34 cellular contexts compared by ENCODE assay signal in genomic region chr1:29864431-29865022, GRCh38.
"Had no signal": no experiment of that assay in that cellular context is flagged by ENCODE, and none has a peak within 500 bp of the region (broad histone marks: within the 10 kb centered on the region; RNA-seq: fewer than 3 reads in every experiment).

No MANE protein-coding gene starts in this region.

- H3K36me3 Mint-ChIP-seq: activated CD4-positive, alpha-beta memory T cell treated with anti-CD3 and anti-CD28 coated beads for 36 hours; brain; natural killer cell had no signal

- H3K27me3 ChIP-seq: adrenal gland, gastrocnemius medialis, neutrophil, ovary, thyroid gland, upper lobe of left lung had no signal

- H3K9me3 ChIP-seq: adrenal gland, neutrophil, thyroid gland had no signal

- H3K4me3 Mint-ChIP-seq: activated CD4-positive, alpha-beta memory T cell treated with anti-CD3 and anti-CD28 coated beads for 36 hours; activated naive CD4-positive, alpha-beta T cell treated with anti-CD3 and anti-CD28 coated beads for 36 hours; activated naive CD8-positive, alpha-beta T cell treated with anti-CD3 and anti-CD28 coated beads for 36 hours; activated T-helper 1 cell treated with anti-CD3 and anti-CD28 coated beads, Interleukin-12 subunit alpha, Interleukin-12 subunit beta, Interleukin-2, Interleukin-4 antibody, amounts not matched to agents 30 ng/mL and 10 ng/mL and 1 ng/mL, durations not matched to agents 14 hours and 24 hours and 36 hours; brain; effector memory CD8-positive, alpha-beta T cell; natural killer cell; stimulated activated memory B cell treated with anti-CD40 and anti-IgM and Interleukin-4, amounts not matched to agents 10 μg/mL and 1 μg/mL and 100 μg/mL, for 72 hours; stimulated activated naive CD8-positive, alpha-beta T cell treated with anti-CD3 and anti-CD28 coated beads, Interleukin-15, amount 100 ng/mL, for 72 hours; T-helper 2 cell treated with Interferon-gamma antibody and Interleukin-4, amounts not matched to agents 5 μg/mL and 100 μg/mL, for 36 hours had no signal

- H3K4me3 ChIP-seq: adrenal gland, gastrocnemius medialis, left lung, lower lobe of right lung, ovary, psoas muscle, smooth muscle cell, thyroid gland, upper lobe of left lung had no signal

- H3K4me1 ChIP-seq: adrenal gland, gastrocnemius medialis, left lung, lower lobe of right lung, psoas muscle, thyroid gland, upper lobe of left lung had no signal

- H3K4me2 ChIP-seq: smooth muscle cell had no signal

- H3K4me1 Mint-ChIP-seq: activated naive CD8-positive, alpha-beta T cell treated with anti-CD3 and anti-CD28 coated beads for 36 hours; brain; natural killer cell; stimulated activated memory B cell treated with anti-CD40 and anti-IgM and Interleukin-4, amounts not matched to agents 10 μg/mL and 1 μg/mL and 100 μg/mL, for 72 hours; stimulated activated naive CD8-positive, alpha-beta T cell treated with anti-CD3 and anti-CD28 coated beads, Interleukin-15, amount 100 ng/mL, for 72 hours had no signal

- H3K36me3 ChIP-seq: adrenal gland, gastrocnemius medialis, left lung, lower lobe of right lung, neutrophil, ovary, thyroid gland, upper lobe of left lung had no signal

- DNase-seq: activated CD4-positive, alpha-beta memory T cell treated with anti-CD3 and anti-CD28 coated beads for 36 hours; activated CD4-positive, alpha-beta T cell treated with anti-CD3 and anti-CD28 coated beads for 4 hours; activated CD8-positive, alpha-beta memory T cell treated with anti-CD3 and anti-CD28 coated beads, Interleukin-2, amount 50 U/mL, for 4 hours; activated effector memory CD4-positive, alpha-beta T cell treated with anti-CD3 and anti-CD28 coated beads, Interleukin-2, amount 50 U/mL, for 16 hours; activated naive CD4-positive, alpha-beta T cell treated with anti-CD3 and anti-CD28 coated beads for 36 hours; activated naive CD8-positive, alpha-beta T cell treated with anti-CD3 and anti-CD28 coated beads for 36 hours; activated T-cell treated with anti-CD3 and anti-CD28 coated beads, Interleukin-2, amount 50 U/mL, for 1 hour; adrenal gland; aorta; caudate nucleus; cortex of kidney; effector memory CD8-positive, alpha-beta T cell; erythroblast; gastrocnemius medialis; glutamatergic neuron; left lung; lower lobe of right lung; mesenchymal stem cell; natural killer cell; ovary; psoas muscle; stimulated activated CD4-positive, alpha-beta T cell treated with anti-CD3 and anti-CD28 coated beads, Interleukin-1b, Interleukin-23, amount 100 ng/mL, for 48 hours; stimulated activated CD4-positive, alpha-beta T cell treated with anti-CD3 and anti-CD28 coated beads, Interleukin-4, amount 100 ng/mL, for 4 hours; stimulated activated CD8-positive, alpha-beta memory T cell treated with anti-CD3 and anti-CD28 coated beads, Interleukin-4, amount 100 ng/mL, for 48 hours; stimulated activated naive CD8-positive, alpha-beta T cell treated with anti-CD3 and anti-CD28 coated beads, Interleukin-15, amount 100 ng/mL, for 72 hours; substantia nigra; thyroid gland; upper lobe of left lung had no signal

- H3K27ac ChIP-seq: adrenal gland, gastrocnemius medialis, left lung, lower lobe of right lung, neutrophil, ovary, psoas muscle, thyroid gland, upper lobe of left lung had no signal

- H3K27ac Mint-ChIP-seq: activated CD4-positive, alpha-beta memory T cell treated with anti-CD3 and anti-CD28 coated beads for 36 hours; activated naive CD4-positive, alpha-beta T cell treated with anti-CD3 and anti-CD28 coated beads for 36 hours; activated naive CD8-positive, alpha-beta T cell treated with anti-CD3 and anti-CD28 coated beads for 36 hours; activated T-helper 1 cell treated with anti-CD3 and anti-CD28 coated beads, Interleukin-12 subunit alpha, Interleukin-12 subunit beta, Interleukin-2, Interleukin-4 antibody, amounts not matched to agents 30 ng/mL and 10 ng/mL and 1 ng/mL, durations not matched to agents 14 hours and 24 hours and 36 hours; brain; effector memory CD8-positive, alpha-beta T cell; natural killer cell; stimulated activated memory B cell treated with anti-CD40 and anti-IgM and Interleukin-4, amounts not matched to agents 10 μg/mL and 1 μg/mL and 100 μg/mL, for 72 hours; stimulated activated naive CD8-positive, alpha-beta T cell treated with anti-CD3 and anti-CD28 coated beads, Interleukin-15, amount 100 ng/mL, for 72 hours; T-helper 2 cell treated with Interferon-gamma antibody and Interleukin-4, amounts not matched to agents 5 μg/mL and 100 μg/mL, for 36 hours had no signal
